1 cellular context compared by ENCODE assay signal in genomic region chr12:19181666-19182426, GRCh38.
TF ChIP-seq lines count a peak whose summit lies in the region.

No MANE protein-coding gene starts in this region.

TF ChIP-seq in Ishikawa, 13 proteins besides CTCF, POLR2A, EP300 and RAD21:
- no peak for TF ChIP-seq REST (IDR thresholded peaks at IDR 0.05; ENCODE audit: low read depth)
- no peak for TF ChIP-seq EGR1 (IDR thresholded peaks at IDR 0.05)
- TF ChIP-seq TCF12 (IDR thresholded peaks at IDR 0.05; ENCODE audit: low read depth): no peak
- no peak for TF ChIP-seq USF1 (IDR thresholded peaks at IDR 0.05)
- TF ChIP-seq NFIC (IDR thresholded peaks at IDR 0.05): no peak
- no peak for TF ChIP-seq YY1 (IDR thresholded peaks at IDR 0.05; ENCODE audit: low read depth)
- no peak for TF ChIP-seq MAX (IDR thresholded peaks at IDR 0.05)
- no peak for TF ChIP-seq ZBTB7A (IDR thresholded peaks at IDR 0.05; ENCODE audit: low read depth)
- TF ChIP-seq TAF1 (IDR thresholded peaks at IDR 0.05; ENCODE audit: low read depth): no peak
- no peak for TF ChIP-seq FOXM1 (IDR thresholded peaks at IDR 0.05; ENCODE audit: borderline replicate concordance, low read depth)
- TF ChIP-seq CREB1 (IDR thresholded peaks at IDR 0.05; ENCODE audit: low read depth): no peak
- TF ChIP-seq TEAD4 (IDR thresholded peaks at IDR 0.05): no peak
- no peak for TF ChIP-seq CEBPB (IDR thresholded peaks at IDR 0.05)
TF ChIP-seq in Ishikawa: peak in this region for 0.
